Comparison of ENCODE assay signal across 1 cellular context in genomic region chr7:128020161-128020560, GRCh38.
TF ChIP-seq lines count a peak whose summit lies in the region.

No MANE protein-coding gene starts in this region.

TF ChIP-seq in K562, 482 proteins besides CTCF, POLR2A, EP300 and RAD21 (continued from another document):
- TF ChIP-seq ZBTB33 (CRISPR knock-in tag; IDR thresholded peaks at IDR 0.05) (peak; percentile 100), PML (IDR thresholded peaks at IDR 0.05; ENCODE audit: low read length) (no peak), MEIS2 (IDR thresholded peaks at IDR 0.05; ENCODE audit: partially characterized antibody) (no peak), MAZ (CRISPR knock-in tag; conservative IDR thresholded peaks at IDR 0.05 in 1 of 2, IDR thresholded peaks at IDR 0.05 in 1 of 2) (0 out of 4 replicates have a peak, but pooled peaks of 1 of the 2 experiments have one; percentile 20), KDM5B (IDR thresholded peaks at IDR 0.05; ENCODE audit: insufficient replicate concordance, low read depth, low read length) (no peak), NFE2L1 (tag; IDR thresholded peaks at IDR 0.05; ENCODE audit: borderline replicate concordance, low read depth) (no peak), CEBPG (CRISPR knock-in tag; IDR thresholded peaks at IDR 0.05) (no peak), CEBPG (tag; conservative IDR thresholded peaks at IDR 0.05 in 1 of 2, IDR thresholded peaks at IDR 0.05 in 1 of 2) (no peak), VEZF1 (CRISPR knock-in tag; IDR thresholded peaks at IDR 0.05) (peak; percentile 37; the same call in 1 of the 2 replicates), ATF3 (IDR thresholded peaks at IDR 0.05) (peak; percentile 87), ATF3 (CRISPR knock-in tag; conservative IDR thresholded peaks at IDR 0.05) (no peak)
TF ChIP-seq in K562: peak in this region for 39.
